8 cellular contexts compared by ENCODE assay signal in the genomic region with DNA sequence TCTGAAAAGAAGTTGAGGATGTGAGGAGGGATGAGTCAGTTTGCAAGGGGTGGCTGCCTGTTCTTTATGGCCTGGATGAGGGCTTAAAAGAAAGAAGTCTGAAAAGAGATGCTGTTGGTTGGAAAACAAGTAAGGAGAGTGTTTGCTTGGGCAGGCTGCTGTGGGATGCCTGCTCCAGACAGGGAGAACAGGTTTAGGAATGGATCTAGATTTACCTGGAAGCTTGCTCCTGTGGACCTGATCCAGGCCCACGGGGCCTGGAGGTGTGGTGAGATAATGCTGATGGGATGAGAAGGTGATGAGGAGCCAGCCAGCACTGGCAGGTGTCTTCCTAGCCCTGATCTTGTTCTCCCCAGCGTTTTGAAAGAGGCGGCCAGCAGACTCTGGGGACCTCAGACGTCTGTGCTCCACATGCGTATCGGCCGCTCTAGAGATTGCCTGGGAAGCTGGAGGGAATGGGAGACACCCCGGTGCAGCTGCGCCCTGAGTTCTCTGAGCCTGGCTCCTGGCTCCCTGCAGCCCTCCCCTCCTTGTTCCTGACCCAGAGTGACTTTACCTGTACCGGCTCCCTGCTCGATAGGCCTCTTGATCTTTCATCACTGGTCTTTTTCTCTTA.
"Had no signal": no experiment of that assay in that cellular context is flagged by ENCODE, and none has a peak within 500 bp of the region (broad histone marks: within the 10 kb centered on the region; RNA-seq: fewer than 3 reads in every experiment).

No MANE protein-coding gene starts in this region.

- H3K4me3 ChIP-seq: lung had no signal

- H3K9me3 Mint-ChIP-seq: T-helper 1 cell treated with Interleukin-12 subunit alpha and Interleukin-12 subunit beta and Interleukin-4 antibody, amounts not matched to agents 30 μg/mL and 1 μg/mL, for 36 hours had no signal

- H3K27me3 Mint-ChIP-seq: naive thymus-derived CD4-positive, alpha-beta T cell had no signal

- DNase-seq: activated naive CD4-positive, alpha-beta T cell; caudate nucleus; hypothalamus; left cardiac atrium; naive thymus-derived CD4-positive, alpha-beta T cell; stimulated activated CD4-positive, alpha-beta T cell treated with anti-CD3 and anti-CD28 coated beads, Interleukin-2, amount 100 ng/mL, for 48 hours had no signal

- H3K4me3 Mint-ChIP-seq: naive thymus-derived CD4-positive, alpha-beta T cell; T-helper 1 cell treated with Interleukin-12 subunit alpha and Interleukin-12 subunit beta and Interleukin-4 antibody, amounts not matched to agents 30 μg/mL and 1 μg/mL, for 36 hours had no signal

- ATAC-seq: left cardiac atrium; naive thymus-derived CD4-positive, alpha-beta T cell had no signal

- H3K27ac Mint-ChIP-seq: T-helper 1 cell treated with Interleukin-12 subunit alpha and Interleukin-12 subunit beta and Interleukin-4 antibody, amounts not matched to agents 30 μg/mL and 1 μg/mL, for 36 hours had no signal
